In the genomic region with DNA sequence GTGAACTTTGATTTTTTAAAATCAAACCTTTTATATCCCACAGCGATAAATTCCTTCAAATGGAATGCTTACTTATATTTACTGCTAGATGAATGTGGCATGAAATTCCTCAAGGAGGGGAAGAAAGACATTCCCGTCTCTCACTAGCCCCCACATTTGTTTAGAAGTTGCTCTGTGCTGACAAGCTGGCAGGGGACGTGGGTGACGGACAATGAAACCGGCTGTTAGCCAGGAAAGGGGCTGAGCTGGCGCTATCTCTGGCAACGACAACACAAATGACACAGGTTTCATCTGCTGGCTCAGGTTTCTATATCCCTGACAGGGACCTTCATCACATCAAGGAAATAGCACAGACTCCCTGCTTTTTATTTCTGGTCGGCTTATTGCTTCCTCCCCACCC, we compare ENCODE assay signal across 15 cellular contexts. TPM values are rescaled to one million over a fixed set of nuclear protein-coding genes. Genes with fewer than 3 reads are reported as not detected.
A peak's percentile ranks its signal among the peaks of the same experiment; 100 is the strongest.
DNase-seq lines count a peak whose midpoint lies in the region; ATAC-seq and TF ChIP-seq lines count a peak whose summit lies in the region.
"Had no signal": no experiment of that assay in that cellular context is flagged by ENCODE, and none has a peak within 500 bp of the region (broad histone marks: within the 10 kb centered on the region; RNA-seq: fewer than 3 reads in every experiment).

No MANE protein-coding gene starts in this region.

- peaks cover 0 to 9% of the 10 kb centered on the region in 2 donors for H3K4me1 ChIP-seq in adrenal gland (replicated peaks in 1 of 2)
- H3K4me1 ChIP-seq in parathyroid adenoma, result peaks cover 3% of the 10 kb centered on the region

- ATAC-seq in left cardiac atrium (peak; percentile 84 to 86), GM21390 (IDR thresholded peaks at IDR 0.05; ENCODE audit: unreplicated experiment) (no peak), HG03025 (IDR thresholded peaks at IDR 0.05; ENCODE audit: low FRiP score, unreplicated experiment) (no peak), GM18858 (IDR thresholded peaks at IDR 0.05; ENCODE audit: unreplicated experiment) (no peak)

- H3K27me3 ChIP-seq in adrenal gland, result no peaks in the 10 kb centered on the region
- H3K27me3 ChIP-seq in parathyroid adenoma (ENCODE audit: control insufficient read depth, insufficient read depth, low read length), result no peaks in the 10 kb centered on the region
- H3K27me3 ChIP-seq: BLaER1 had no signal

- DNase-seq in NCI-H2029 treated with DMSO at 0.1 percent for 48 hours (lab: John Stamatoyannopoulos, UW) (peak; percentile 63), adrenal gland (peak; percentile 31 to 75 (median 60)), left cardiac atrium (peak; percentile 37)
- no peak for DNase-seq in activated naive CD4-positive, alpha-beta T cell (lab: John Stamatoyannopoulos, UW)
- DNase-seq: DMS 273 treated with DMSO at 0.1 percent for 48 hours, Kasumi-1, NCI-H1436, NCI-H345, NCI-H69, PC-9 had no signal

- TF ChIP-seq CTCF in adrenal gland (IDR thresholded peaks at IDR 0.05) (no peak), parathyroid adenoma (IDR thresholded peaks at IDR 0.05) (no peak)

- H3K36me3 ChIP-seq in adrenal gland (replicated peaks in 1 of 2) (peaks cover 0 to 3% of the 10 kb centered on the region in 2 donors), parathyroid adenoma (ENCODE audit: control insufficient read depth, insufficient read depth, low read length) (no peaks in the 10 kb centered on the region)

- no peaks in the 10 kb centered on the region for H3K9me3 ChIP-seq in adrenal gland (replicated peaks in 1 of 3)
- H3K9me3 ChIP-seq in parathyroid adenoma (ENCODE audit: control insufficient read depth, low read length), result no peaks in the 10 kb centered on the region
- H3K9me3 ChIP-seq: BLaER1 had no signal

- TF ChIP-seq POLR2A in adrenal gland (IDR thresholded peaks at IDR 0.05), result no peak

- whole genome bisulfite sequencing in adrenal gland, 4 donors, result 32 to 52% (median 46%) methylated on average over 8 of the region's 8 CpGs

- H3K27ac ChIP-seq in adrenal gland (peak overlapping the region in 1 of 5 donors; percentile 11), parathyroid adenoma (peak overlapping the region; percentile 44)
- H3K27ac ChIP-seq: BLaER1, PC-9 had no signal

- peaks cover 16% of the 10 kb centered on the region for H3K79me2 ChIP-seq in parathyroid adenoma

- no peak overlapping the region for H3K4me3 ChIP-seq in adrenal gland
- H3K4me3 ChIP-seq in parathyroid adenoma (ENCODE audit: low read depth, low read length), result peak overlapping the region; percentile 21
- H3K4me3 ChIP-seq: BLaER1, PC-9 had no signal

- peak overlapping the region; percentile 24 for H3K4me2 ChIP-seq in parathyroid adenoma (ENCODE audit: low read length)
- H3K4me2 ChIP-seq: BLaER1, PC-9 had no signal

- no peak overlapping the region for H3K9ac ChIP-seq in parathyroid adenoma
- H3K9ac ChIP-seq: BLaER1 had no signal

- H2AFZ ChIP-seq in parathyroid adenoma, result peak overlapping the region; percentile 45
- H2AFZ ChIP-seq: PC-9 had no signal

- intact Hi-C loops in adrenal gland (cut with DNase I) (no loop called here), left cardiac atrium (cut with DNase I) (no loop called here)

RNA-seq across cellular contexts. Expression of a gene that starts 15.8 kb away (rescaled TPM):
- 10 to 100 TPM in 7 of 8 donors, 1 to 10 TPM in 1; 7.9 to 32.0 (median 25.4) TPM for total RNA-seq in adrenal gland
- polyA plus RNA-seq in adrenal gland, result 10 to 100 TPM; 11.7 to 37.5 (median 20.2) TPM
- 10 to 100 TPM; 22.1 to 23.7 TPM for total RNA-seq in left cardiac atrium

RNA-seq across cellular contexts. Expression of a gene that starts 45.5 kb away (rescaled TPM):
- total RNA-seq in adrenal gland, result 10 to 100 TPM in 7 of 8 donors, 1 to 10 TPM in 1; 9.3 to 15.6 (median 12.0) TPM
- polyA plus RNA-seq in adrenal gland, result 1 to 10 TPM; 8.6 to 9.7 (median 9.3) TPM
- 10 to 100 TPM; 13.5 to 18.9 TPM for total RNA-seq in left cardiac atrium

RNA-seq across cellular contexts. Expression of a gene that starts 55.6 kb away (rescaled TPM):
- total RNA-seq in adrenal gland (100 to 1,000 TPM; 136 to 443 (median 192) TPM), left cardiac atrium (100 to 1,000 TPM in 1 of 2 donors, 10 to 100 TPM in 1; 80.0 to 134 TPM)
- polyA plus RNA-seq in adrenal gland, result 100 to 1,000 TPM; 131 to 358 (median 139) TPM

Comparison
In these comparisons a context has a peak if more than half of its experiments do, and no peak if none do; other contexts are left out.
1. DNase-seq: peak in NCI-H2029 treated with DMSO at 0.1 percent for 48 hours (single experiment), adrenal gland (7 of 7) and left cardiac atrium (single experiment); none in activated naive CD4-positive, alpha-beta T cell (0 of 4).
2. ATAC-seq: peak in left cardiac atrium (2 of 2); none in GM21390 (single experiment), HG03025 (single experiment) and GM18858 (single experiment).